ENCODE assay signal across 8 cellular contexts in the genomic region with DNA sequence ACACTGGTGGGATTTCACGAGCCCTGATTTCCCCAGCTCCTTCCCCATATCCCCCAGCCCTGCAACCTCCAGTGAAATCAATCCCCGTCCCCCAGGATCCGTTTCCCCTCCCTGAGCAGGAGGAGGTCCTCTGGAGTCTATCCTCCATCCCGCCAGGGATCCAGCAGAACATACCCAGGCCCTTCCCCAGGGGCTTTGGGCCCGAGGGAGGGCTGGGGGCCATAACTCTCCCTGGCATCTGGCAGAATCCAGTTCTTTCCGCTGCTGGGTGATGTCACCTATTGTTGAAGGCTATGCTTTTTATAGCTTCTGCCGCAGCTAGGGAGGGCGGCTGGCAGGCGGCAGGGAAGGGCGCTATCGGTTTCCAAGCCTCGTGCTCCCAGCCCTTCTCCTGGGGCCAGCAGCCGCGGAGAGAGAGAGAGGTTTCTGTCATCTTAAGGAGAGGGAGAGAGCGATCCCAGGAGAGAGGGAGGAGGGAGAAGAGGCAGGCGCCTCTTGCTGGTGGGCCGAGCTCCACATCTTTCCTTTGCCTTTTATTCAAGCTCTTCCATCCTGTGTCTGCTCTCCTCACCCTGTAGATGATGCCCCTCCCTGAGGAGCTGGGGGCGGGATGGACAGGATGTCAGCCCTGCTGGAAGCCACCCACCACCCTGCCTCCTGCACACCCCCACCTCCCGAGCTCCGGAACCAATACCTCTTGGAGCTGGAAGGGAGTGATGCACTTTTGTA.
DNase-seq lines count a peak whose midpoint lies in the region; ATAC-seq lines count a peak whose summit lies in the region.

No MANE protein-coding gene starts in this region.

- no peak for ATAC-seq in stimulated activated naive B cell treated with anti-CD40 and anti-IgM and Interleukin-4, amounts not matched to agents 10 μg/mL and 1 μg/mL and 100 μg/mL, for 72 hours (replicated peaks)
- no peak for ATAC-seq in activated T-cell treated with anti-CD3 and anti-CD28 coated beads, Interleukin-2, amount 50 U/mL, for 4 hours
- ATAC-seq in GM21737 (IDR thresholded peaks at IDR 0.05; ENCODE audit: unreplicated experiment), result no peak
- ATAC-seq in GM18517 (IDR thresholded peaks at IDR 0.05; ENCODE audit: unreplicated experiment), result no peak

- no peaks in the 10 kb centered on the region for H3K27me3 Mint-ChIP-seq in stimulated activated naive B cell treated with anti-CD40 and anti-IgM and Interleukin-4, amounts not matched to agents 10 μg/mL and 1 μg/mL and 100 μg/mL, for 72 hours
- H3K27me3 Mint-ChIP-seq in activated T-cell treated with anti-CD3 and anti-CD28 coated beads, Interleukin-2, amount 50 U/mL, for 4 hours (ENCODE audit: low read depth), result peaks cover 8% of the 10 kb centered on the region

- no peaks in the 10 kb centered on the region for H3K4me1 Mint-ChIP-seq in stimulated activated naive B cell treated with anti-CD40 and anti-IgM and Interleukin-4, amounts not matched to agents 10 μg/mL and 1 μg/mL and 100 μg/mL, for 72 hours
- no peaks in the 10 kb centered on the region for H3K4me1 Mint-ChIP-seq in activated T-cell treated with anti-CD3 and anti-CD28 coated beads, Interleukin-2, amount 50 U/mL, for 4 hours (ENCODE audit: low read depth)

- peaks cover 0 to 6% of the 10 kb centered on the region in 2 donors for H3K36me3 Mint-ChIP-seq in stimulated activated naive B cell treated with anti-CD40 and anti-IgM and Interleukin-4, amounts not matched to agents 10 μg/mL and 1 μg/mL and 100 μg/mL, for 72 hours
- no peaks in the 10 kb centered on the region for H3K36me3 Mint-ChIP-seq in activated T-cell treated with anti-CD3 and anti-CD28 coated beads, Interleukin-2, amount 50 U/mL, for 4 hours (ENCODE audit: insufficient read depth)

- no peak overlapping the region for H3K4me3 Mint-ChIP-seq in stimulated activated naive B cell treated with anti-CD40 and anti-IgM and Interleukin-4, amounts not matched to agents 10 μg/mL and 1 μg/mL and 100 μg/mL, for 72 hours
- H3K4me3 Mint-ChIP-seq in activated T-cell treated with anti-CD3 and anti-CD28 coated beads, Interleukin-2, amount 50 U/mL, for 4 hours, result no peak overlapping the region

- H3K9me3 Mint-ChIP-seq in stimulated activated naive B cell treated with anti-CD40 and anti-IgM and Interleukin-4, amounts not matched to agents 10 μg/mL and 1 μg/mL and 100 μg/mL, for 72 hours, result no peaks in the 10 kb centered on the region
- H3K9me3 Mint-ChIP-seq in activated T-cell treated with anti-CD3 and anti-CD28 coated beads, Interleukin-2, amount 50 U/mL, for 4 hours, result no peaks in the 10 kb centered on the region

- DNase-seq in NCI-H128 (lab: John Stamatoyannopoulos, UW; ENCODE audit: unreplicated experiment) (peak; percentile 38), amniotic stem cell (lab: John Stamatoyannopoulos, UW) (peak; percentile 7), iPS-NIHi7 (ENCODE audit: extremely low spot score) (peak; percentile 67), NK-92 (lab: John Stamatoyannopoulos, UW; ENCODE audit: unreplicated experiment) (no peak)
- DNase-seq in stimulated activated naive B cell treated with anti-CD40 and anti-IgM and Interleukin-4, amounts not matched to agents 10 μg/mL and 1 μg/mL and 100 μg/mL, for 72 hours, result no peak
- no peak for DNase-seq in activated T-cell treated with anti-CD3 and anti-CD28 coated beads, Interleukin-2, amount 50 U/mL, for 4 hours

- H3K27ac Mint-ChIP-seq in stimulated activated naive B cell treated with anti-CD40 and anti-IgM and Interleukin-4, amounts not matched to agents 10 μg/mL and 1 μg/mL and 100 μg/mL, for 72 hours, result peak overlapping the region; percentile 59

Comparison
In these comparisons a context has a peak if more than half of its experiments do, and no peak if none do; other contexts are left out.
1. DNase-seq: peak in NCI-H128 (single experiment), amniotic stem cell (single experiment) and iPS-NIHi7 (single experiment); none in stimulated activated naive B cell treated with anti-CD40 and anti-IgM and Interleukin-4, amounts not matched to agents 10 μg/mL and 1 μg/mL and 100 μg/mL, for 72 hours (single experiment), activated T-cell treated with anti-CD3 and anti-CD28 coated beads, Interleukin-2, amount 50 U/mL, for 4 hours (single experiment) and NK-92 (single experiment).